ENCODE assay signal across 18 cellular contexts in genomic region chr11:67407700-67408163, GRCh38. TPM values are rescaled to one million over a fixed set of nuclear protein-coding genes. Genes with fewer than 3 reads are reported as not detected.
A peak's percentile ranks its signal among the peaks of the same experiment; 100 is the strongest.
DNase-seq lines count a peak whose midpoint lies in the region; ATAC-seq, FAIRE-seq and TF ChIP-seq lines count a peak whose summit lies in the region.
"Had no signal": no experiment of that assay in that cellular context is flagged by ENCODE, and none has a peak within 500 bp of the region (broad histone marks: within the 10 kb centered on the region; RNA-seq: fewer than 3 reads in every experiment).

No MANE protein-coding gene starts in this region.

- no peak overlapping the region for H3K14ac ChIP-seq in H1 (ENCODE audit: insufficient read length)

- peaks cover 0 to 11% (median 7%) of the 10 kb centered on the region in 4 experiments; a peak in 5 of 7 replicates for H3K4me1 ChIP-seq in H1 (replicated peaks in 1 of 4; ENCODE audit: control insufficient read depth in 3 of 4, insufficient read depth in 4 of 4, low read length in 3 of 4)
- peaks cover 81% of the 10 kb centered on the region for H3K4me1 ChIP-seq in thymus (ENCODE audit: control insufficient read depth, insufficient read depth, low read length)
- H3K4me1 ChIP-seq: A549, HAP-1 had no signal

- no peak overlapping the region for H3K18ac ChIP-seq in H1 (ENCODE audit: extremely low read depth, low read length)

- no peak overlapping the region for H4K8ac ChIP-seq in H1 (ENCODE audit: extremely low read depth, insufficient read depth, low read length)

- H3K36me3 Mint-ChIP-seq in activated CD8-positive, alpha-beta memory T cell treated with anti-CD3 and anti-CD28 coated beads, Interleukin-2, amount 10 ng/mL, durations not matched to agents 7 days and 5 days, result peaks cover 50% of the 10 kb centered on the region
- peaks cover 46% of the 10 kb centered on the region for H3K36me3 Mint-ChIP-seq in activated CD4-positive, alpha-beta memory T cell treated with anti-CD3 and anti-CD28 coated beads for 36 hours

- no peak overlapping the region for H3K9ac ChIP-seq in H1 (replicated peaks in 1 of 4; ENCODE audit: extremely low read depth in 1 of 4, low read depth in 3 of 4, low read length in 3 of 4)

- peak; percentile 17 for ATAC-seq in activated CD8-positive, alpha-beta memory T cell treated with anti-CD3 and anti-CD28 coated beads, Interleukin-2, amount 10 ng/mL, durations not matched to agents 7 days and 5 days

- H2BK120ac ChIP-seq in H1 (replicated peaks; ENCODE audit: low read depth, low read length), result no peak overlapping the region

- H3K27ac ChIP-seq in H1 (ENCODE audit: low read depth, low read length) (no peak overlapping the region), thymus (ENCODE audit: low read depth) (peak overlapping the region; percentile 98), coronary artery (no peak overlapping the region)
- H3K27ac ChIP-seq: A549, right lobe of liver, SK-N-MC had no signal

- TF ChIP-seq EP300 in H1 (IDR thresholded peaks at IDR 0.05; ENCODE audit: borderline replicate concordance in 1 of 2, low read depth in 2 of 2, low read length in 2 of 2), result no peak

- POLR2A ChIA-PET in activated CD4-positive, alpha-beta memory T cell treated with anti-CD3 and anti-CD28 coated beads for 36 hours (lab: Charles Lee), result interaction anchor here (1.1 to 3.5 kb wide), 8 partner anchors 10 to 77 kb away, joined by 3 to 22 read pairs (median 6); partner anchors contain the start of genes POLD4, PTPRCAP, RPS6KB2 and TMEM134
- POLR2A ChIA-PET in H1 (lab: Charles Lee; ENCODE audit: partially characterized antibody), result interaction anchor here (0.9 to 1.9 kb wide), 10 partner anchors 11 to 119 kb away, joined by 3 to 8 read pairs (median 3); partner anchors contain the start of genes ANKRD13D, POLD4, PTPRCAP and RAD9A

- no peaks in the 10 kb centered on the region for H3K9me3 ChIP-seq in H1 (ENCODE audit: insufficient read depth in 2 of 2, low read depth in 1 of 2, low read length in 1 of 2)
- H3K9me3 ChIP-seq in thymus (ENCODE audit: control insufficient read depth), result no peaks in the 10 kb centered on the region
- H3K9me3 ChIP-seq: A549, HAP-1, heart right ventricle, right lobe of liver had no signal

- H3K56ac ChIP-seq in H1 (replicated peaks; ENCODE audit: insufficient read length, low read depth, low read length), result no peak overlapping the region

- no peak for TF ChIP-seq RAD21 in H1 (IDR thresholded peaks at IDR 0.05 in 1 of 2, conservative IDR thresholded peaks at IDR 0.05 in 1 of 2; ENCODE audit: low read depth in 2 of 2, low read length in 2 of 2)

- no peak overlapping the region for H4K91ac ChIP-seq in H1 (replicated peaks; ENCODE audit: insufficient read length, low read length)

- H2AFZ ChIP-seq in H1 (ENCODE audit: low read length), result no peak overlapping the region

- no peak overlapping the region for H2BK12ac ChIP-seq in H1 (ENCODE audit: low read depth, low read length)

- no peaks in the 10 kb centered on the region for H3K79me2 ChIP-seq in H1 (ENCODE audit: control insufficient read depth in 1 of 2, insufficient read depth in 2 of 2, low read length in 2 of 2)

- no peaks in the 10 kb centered on the region for H3K27me3 Mint-ChIP-seq in activated CD8-positive, alpha-beta memory T cell treated with anti-CD3 and anti-CD28 coated beads, Interleukin-2, amount 10 ng/mL, durations not matched to agents 7 days and 5 days
- no peaks in the 10 kb centered on the region for H3K27me3 Mint-ChIP-seq in activated CD4-positive, alpha-beta memory T cell treated with anti-CD3 and anti-CD28 coated beads for 36 hours

- H3K36me3 ChIP-seq in H1 (ENCODE audit: control insufficient read depth in 2 of 4, insufficient read depth in 4 of 4, low read length in 3 of 4) (no peaks in the 10 kb centered on the region), thymus (ENCODE audit: control insufficient read depth, insufficient read depth) (peaks cover 33% of the 10 kb centered on the region)
- H3K36me3 ChIP-seq: HAP-1, heart right ventricle, right lobe of liver, WERI-Rb-1 had no signal

- H4K20me1 ChIP-seq in H1 (replicated peaks in 1 of 2; ENCODE audit: control insufficient read depth in 1 of 2, insufficient read depth in 2 of 2, low read length in 2 of 2), result no peaks in the 10 kb centered on the region

- H3K27me3 ChIP-seq in H1 (replicated peaks in 1 of 4; ENCODE audit: control insufficient read depth in 3 of 4, extremely low read depth in 1 of 4, insufficient read depth in 3 of 4, low read length in 3 of 4) (peaks cover 0 to 15% (median 5%) of the 10 kb centered on the region in 4 experiments; a peak in 3 of 7 replicates), thymus (ENCODE audit: control insufficient read depth, insufficient read depth) (no peaks in the 10 kb centered on the region)
- H3K27me3 ChIP-seq: right lobe of liver had no signal

- intact Hi-C loops in activated CD4-positive, alpha-beta memory T cell treated with anti-CD3 and anti-CD28 coated beads for 36 hours (cut with micrococcal nuclease), result no loop called here

- no peak for FAIRE-seq in H1 (lab: Jason Lieb, UNC)
- FAIRE-seq: A549 had no signal

- H3K4me3 ChIP-seq in H1 (ENCODE audit: extremely low read depth in 1 of 4, insufficient read depth in 2 of 4, low read depth in 3 of 4, low read length in 4 of 4) (no peak overlapping the region), thymus (ENCODE audit: low read length) (peak overlapping the region; percentile 30), coronary artery (no peak overlapping the region)
- H3K4me3 ChIP-seq: A549, HAP-1, right lobe of liver, SK-N-MC had no signal

- peak overlapping the region; percentile 86 for H3K27ac Mint-ChIP-seq in activated CD8-positive, alpha-beta memory T cell treated with anti-CD3 and anti-CD28 coated beads, Interleukin-2, amount 10 ng/mL, durations not matched to agents 7 days and 5 days
- H3K27ac Mint-ChIP-seq in activated CD4-positive, alpha-beta memory T cell treated with anti-CD3 and anti-CD28 coated beads for 36 hours, result peak overlapping the region; percentile 93

- no peak for DNase-seq in activated CD8-positive, alpha-beta memory T cell treated with anti-CD3 and anti-CD28 coated beads, Interleukin-2, amount 10 ng/mL, durations not matched to agents 7 days and 5 days
- no peak for DNase-seq in activated CD8-positive, alpha-beta memory T cell treated with anti-CD3 and anti-CD28 coated beads, Interleukin-2, amount 50 U/mL, for 4 hours
- DNase-seq in activated CD4-positive, alpha-beta memory T cell treated with anti-CD3 and anti-CD28 coated beads for 36 hours, result no peak
- no peak for DNase-seq in H1 (ENCODE audit: low read depth in 1 of 2, low spot score in 2 of 2)
- DNase-seq in NOMO-1 treated with dmso at 0.1 percent for 144 hours (lab: John Stamatoyannopoulos, UW; ENCODE audit: unreplicated experiment), result no peak
- DNase-seq in coronary artery (ENCODE audit: low spot score), result no peak
- DNase-seq in stimulated activated CD4-positive, alpha-beta T cell treated with anti-CD3 and anti-CD28 coated beads, Interleukin-4, amount 100 ng/mL, for 1 hour, result no peak
- DNase-seq: DMS 273 treated with DMSO at 0.1 percent for 48 hours, heart right ventricle, right lobe of liver had no signal

- no peak overlapping the region for H3K4ac ChIP-seq in H1 (replicated peaks; ENCODE audit: insufficient read length, low read depth, low read length)

- H3K79me1 ChIP-seq in H1 (ENCODE audit: low read depth, low read length), result no peaks in the 10 kb centered on the region

- peaks cover 75% of the 10 kb centered on the region for H3K4me1 Mint-ChIP-seq in activated CD8-positive, alpha-beta memory T cell treated with anti-CD3 and anti-CD28 coated beads, Interleukin-2, amount 10 ng/mL, durations not matched to agents 7 days and 5 days
- peaks cover 80% of the 10 kb centered on the region for H3K4me1 Mint-ChIP-seq in activated CD4-positive, alpha-beta memory T cell treated with anti-CD3 and anti-CD28 coated beads for 36 hours (ENCODE audit: low read depth)

- 0 out of 2 replicates have a peak overlapping the region, but pooled peaks have one; percentile 46 for H2BK15ac ChIP-seq in H1 (ENCODE audit: low read length)

- H3K4me3 Mint-ChIP-seq in activated CD8-positive, alpha-beta memory T cell treated with anti-CD3 and anti-CD28 coated beads, Interleukin-2, amount 10 ng/mL, durations not matched to agents 7 days and 5 days, result peak overlapping the region; percentile 90
- peak overlapping the region; percentile 87 for H3K4me3 Mint-ChIP-seq in activated CD4-positive, alpha-beta memory T cell treated with anti-CD3 and anti-CD28 coated beads for 36 hours

- 0 out of 2 replicates have a peak overlapping the region, but pooled peaks have one; percentile 24 for H2BK5ac ChIP-seq in H1 (ENCODE audit: low read depth, low read length)

- TF ChIP-seq CTCF in H1 (IDR thresholded peaks at IDR 0.05; ENCODE audit: control extremely low read depth in 1 of 3, insufficient read depth in 1 of 3, low read depth in 1 of 3, low read length in 3 of 3), result no peak
- no peak for TF ChIP-seq CTCF in coronary artery (IDR thresholded peaks at IDR 0.05)

- no peak overlapping the region for H3K4me2 ChIP-seq in H1 (ENCODE audit: insufficient read depth in 1 of 2, low read depth in 2 of 2, low read length in 2 of 2)
- H3K4me2 ChIP-seq: A549 had no signal

- WGBS in H1 (ENCODE audit: extremely low coverage in 1 of 2, insufficient coverage in 1 of 2, insufficient read length in 1 of 2, insufficient replicate concordance in 2 of 2, low coverage in 1 of 2, low lambda C conversion rate in 2 of 2, missing lambda C conversion rate in 1 of 2), 2 experiments, result 79% methylated on average over 12 of the region's 12 CpGs; no CpG with 5 or more reads in 1 of the 2 experiments
- WGBS in thymus, result 82% methylated on average over 12 of the region's 12 CpGs

- no peaks in the 10 kb centered on the region for H3K23me2 ChIP-seq in H1 (ENCODE audit: low read depth, low read length)

- H3K9me3 Mint-ChIP-seq in activated CD8-positive, alpha-beta memory T cell treated with anti-CD3 and anti-CD28 coated beads, Interleukin-2, amount 10 ng/mL, durations not matched to agents 7 days and 5 days (ENCODE audit: low read depth), result no peaks in the 10 kb centered on the region
- no peaks in the 10 kb centered on the region for H3K9me3 Mint-ChIP-seq in activated CD4-positive, alpha-beta memory T cell treated with anti-CD3 and anti-CD28 coated beads for 36 hours

- H2AK5ac ChIP-seq in H1 (ENCODE audit: low read depth, low read length), result peak overlapping the region; percentile 1; the same call in 1 of the 2 replicates

- no peak overlapping the region for H2BK20ac ChIP-seq in H1 (ENCODE audit: low read length)

- no peak overlapping the region for H3K23ac ChIP-seq in H1 (ENCODE audit: insufficient read length)

- H4K5ac ChIP-seq in H1 (ENCODE audit: insufficient read length, low read depth, low read length), result no peak overlapping the region

- CTCF ChIA-PET in activated CD8-positive, alpha-beta memory T cell treated with anti-CD3 and anti-CD28 coated beads, Interleukin-2, amount 10 ng/mL, durations not matched to agents 7 days and 5 days (lab: Charles Lee), result interaction anchor here (0.9 to 3.5 kb wide), 7 partner anchors 11 to 98 kb away, joined by 3 to 34 read pairs (median 4); partner anchors contain the start of genes PITPNM1, PTPRCAP and RPS6KB2
- CTCF ChIA-PET in activated CD4-positive, alpha-beta memory T cell treated with anti-CD3 and anti-CD28 coated beads for 36 hours (lab: Charles Lee), result interaction anchor here (1.1 to 1.6 kb wide), 4 partner anchors 11 to 56 kb away, joined by 3 to 7 read pairs (median 4); no protein-coding TSS in a partner anchor
- CTCF ChIA-PET in H1 (lab: Charles Lee; ENCODE audit: partially characterized antibody), result interaction anchor here (0.5 to 1.2 kb wide), 6 partner anchors 9 to 146 kb away, joined by 3 to 6 read pairs (median 4); no protein-coding TSS in a partner anchor

- no peak for TF ChIP-seq POLR2A in H1 (IDR thresholded peaks at IDR 0.05; ENCODE audit: control extremely low read depth in 1 of 2, low read depth in 2 of 2, low read length in 2 of 2)

RNA-seq across cellular contexts. Expression of gene TBC1D10C, which starts 3.8 kb away (rescaled TPM):
- 100 to 1,000 TPM; 278 to 312 TPM for total RNA-seq in activated CD8-positive, alpha-beta memory T cell treated with anti-CD3 and anti-CD28 coated beads, Interleukin-2, amount 10 ng/mL, durations not matched to agents 7 days and 5 days
- 100 to 1,000 TPM; 123 to 126 TPM for total RNA-seq in activated CD4-positive, alpha-beta memory T cell treated with anti-CD3 and anti-CD28 coated beads for 36 hours
- total RNA-seq in H1 (2021; fragmentation: NEBNext Ultra II Directional; extraction: Animal tissue kit (Norgen Biotek cat#: 25700)), result 0.69 TPM in 1 of 2 replicates, not detected in the other
- 0.27 and 0.35 TPM in 2 replicates for polyA plus RNA-seq in H1 (2011; rRNA removed)
- polyA plus RNA-seq in H1 (2011; cell fraction: cytosol; rRNA removed), result 0.16 TPM
- polyA plus RNA-seq in H1 (2011; cell fraction: nucleus; rRNA removed), result 1.6 TPM
- polyA plus RNA-seq in H1 (2012, experiment 1 of 2), result 0.11 to 1.00 TPM (median 0.55 TPM) in 4 replicates
- polyA plus RNA-seq in H1 (2012, experiment 2 of 2), result 0.31 TPM
- polyA plus RNA-seq in H1 (2013, experiment 1 of 2), result 0.41 TPM
- polyA plus RNA-seq in H1 (2013, experiment 2 of 2), result 0.46 TPM
- 0.22 and 0.41 TPM in 2 replicates for polyA minus RNA-seq in H1 (2011; rRNA and poly(A)+ RNA removed)
- not detected for polyA minus RNA-seq in H1 (2011; cell fraction: cytosol; rRNA and poly(A)+ RNA removed)
- 0.40 TPM for polyA minus RNA-seq in H1 (2011; cell fraction: nucleus; rRNA and poly(A)+ RNA removed)
- polyA plus RNA-seq in thymus, result 318 TPM
- total RNA-seq: bronchial epithelial cell, M059J, myocyte had no signal
- polyA plus RNA-seq: A549 had no signal

RNA-seq across cellular contexts. Expression of gene PPP1CA, which starts 6.1 kb away (rescaled TPM):
- total RNA-seq in activated CD8-positive, alpha-beta memory T cell treated with anti-CD3 and anti-CD28 coated beads, Interleukin-2, amount 10 ng/mL, durations not matched to agents 7 days and 5 days, result 100 to 1,000 TPM; 309 to 360 TPM
- total RNA-seq in activated CD4-positive, alpha-beta memory T cell treated with anti-CD3 and anti-CD28 coated beads for 36 hours, result 100 to 1,000 TPM; 261 to 267 TPM
- total RNA-seq in H1 (2021; fragmentation: NEBNext Ultra II Directional; extraction: Animal tissue kit (Norgen Biotek cat#: 25700)), result 198 and 210 TPM in 2 replicates
- 359 and 430 TPM in 2 replicates for polyA plus RNA-seq in H1 (2011; rRNA removed)
- 274 TPM for polyA plus RNA-seq in H1 (2011; cell fraction: cytosol; rRNA removed)
- 218 TPM for polyA plus RNA-seq in H1 (2011; cell fraction: nucleus; rRNA removed)
- polyA plus RNA-seq in H1 (2012, experiment 1 of 2), result 139 to 201 TPM (median 197 TPM) in 4 replicates
- 283 TPM for polyA plus RNA-seq in H1 (2012, experiment 2 of 2)
- 157 TPM for polyA plus RNA-seq in H1 (2013, experiment 1 of 2)
- polyA plus RNA-seq in H1 (2013, experiment 2 of 2), result 156 TPM
- 140 and 166 TPM in 2 replicates for polyA minus RNA-seq in H1 (2011; rRNA and poly(A)+ RNA removed)
- polyA minus RNA-seq in H1 (2011; cell fraction: cytosol; rRNA and poly(A)+ RNA removed), result 98.8 TPM
- 65.8 TPM for polyA minus RNA-seq in H1 (2011; cell fraction: nucleus; rRNA and poly(A)+ RNA removed)
- 141 TPM for polyA plus RNA-seq in thymus

RNA-seq across cellular contexts. Expression of gene CARNS1, which starts 7.7 kb away (rescaled TPM):
- total RNA-seq in activated CD8-positive, alpha-beta memory T cell treated with anti-CD3 and anti-CD28 coated beads, Interleukin-2, amount 10 ng/mL, durations not matched to agents 7 days and 5 days, result 1 to 10 TPM; 1.3 TPM
- total RNA-seq in activated CD4-positive, alpha-beta memory T cell treated with anti-CD3 and anti-CD28 coated beads for 36 hours, result 1 to 10 TPM; 2.3 to 3.3 TPM
- total RNA-seq in H1 (2021; fragmentation: NEBNext Ultra II Directional; extraction: Animal tissue kit (Norgen Biotek cat#: 25700)), result 0.61 and 1.1 TPM in 2 replicates
- polyA plus RNA-seq in H1 (2011; rRNA removed), result 0.82 and 0.96 TPM in 2 replicates
- 1.1 TPM for polyA plus RNA-seq in H1 (2011; cell fraction: cytosol; rRNA removed)
- 5.7 TPM for polyA plus RNA-seq in H1 (2011; cell fraction: nucleus; rRNA removed)
- polyA plus RNA-seq in H1 (2012, experiment 1 of 2), result 0.72 to 2.2 TPM (median 1.1 TPM) in 4 replicates
- polyA plus RNA-seq in H1 (2012, experiment 2 of 2), result 0.47 TPM
- polyA plus RNA-seq in H1 (2013, experiment 1 of 2), result 0.51 TPM
- 0.31 TPM for polyA plus RNA-seq in H1 (2013, experiment 2 of 2)
- 0.47 and 0.54 TPM in 2 replicates for polyA minus RNA-seq in H1 (2011; rRNA and poly(A)+ RNA removed)
- 0.22 TPM for polyA minus RNA-seq in H1 (2011; cell fraction: cytosol; rRNA and poly(A)+ RNA removed)
- 1.4 TPM for polyA minus RNA-seq in H1 (2011; cell fraction: nucleus; rRNA and poly(A)+ RNA removed)
- 1.7 TPM for polyA plus RNA-seq in thymus

RNA-seq across cellular contexts. Expression of gene RAD9A, which starts 15.9 kb away (rescaled TPM):
- total RNA-seq in activated CD8-positive, alpha-beta memory T cell treated with anti-CD3 and anti-CD28 coated beads, Interleukin-2, amount 10 ng/mL, durations not matched to agents 7 days and 5 days, result 10 to 100 TPM; 49.6 to 80.5 TPM
- 10 to 100 TPM; 31.0 to 39.1 TPM for total RNA-seq in activated CD4-positive, alpha-beta memory T cell treated with anti-CD3 and anti-CD28 coated beads for 36 hours
- total RNA-seq in H1 (2021; fragmentation: NEBNext Ultra II Directional; extraction: Animal tissue kit (Norgen Biotek cat#: 25700)), result 20.8 and 22.2 TPM in 2 replicates
- 25.5 and 29.6 TPM in 2 replicates for polyA plus RNA-seq in H1 (2011; rRNA removed)
- polyA plus RNA-seq in H1 (2011; cell fraction: cytosol; rRNA removed), result 25.1 TPM
- polyA plus RNA-seq in H1 (2011; cell fraction: nucleus; rRNA removed), result 76.6 TPM
- polyA plus RNA-seq in H1 (2012, experiment 1 of 2), result 19.7 to 23.9 TPM (median 22.6 TPM) in 4 replicates
- 19.6 TPM for polyA plus RNA-seq in H1 (2012, experiment 2 of 2)
- polyA plus RNA-seq in H1 (2013, experiment 1 of 2), result 19.6 TPM
- polyA plus RNA-seq in H1 (2013, experiment 2 of 2), result 18.6 TPM
- polyA minus RNA-seq in H1 (2011; rRNA and poly(A)+ RNA removed), result 5.9 and 10.4 TPM in 2 replicates
- 10.0 TPM for polyA minus RNA-seq in H1 (2011; cell fraction: cytosol; rRNA and poly(A)+ RNA removed)
- 17.6 TPM for polyA minus RNA-seq in H1 (2011; cell fraction: nucleus; rRNA and poly(A)+ RNA removed)
- polyA plus RNA-seq in thymus, result 35.2 TPM

RNA-seq across cellular contexts. Expression of gene RPS6KB2, which starts 20.6 kb away (rescaled TPM):
- total RNA-seq in activated CD8-positive, alpha-beta memory T cell treated with anti-CD3 and anti-CD28 coated beads, Interleukin-2, amount 10 ng/mL, durations not matched to agents 7 days and 5 days, result 10 to 100 TPM; 63.3 to 65.0 TPM
- total RNA-seq in activated CD4-positive, alpha-beta memory T cell treated with anti-CD3 and anti-CD28 coated beads for 36 hours, result 10 to 100 TPM; 57.4 to 57.5 TPM
- total RNA-seq in H1 (2021; fragmentation: NEBNext Ultra II Directional; extraction: Animal tissue kit (Norgen Biotek cat#: 25700)), result 41.0 and 43.9 TPM in 2 replicates
- 47.1 and 58.6 TPM in 2 replicates for polyA plus RNA-seq in H1 (2011; rRNA removed)
- polyA plus RNA-seq in H1 (2011; cell fraction: cytosol; rRNA removed), result 54.3 TPM
- polyA plus RNA-seq in H1 (2011; cell fraction: nucleus; rRNA removed), result 104 TPM
- polyA plus RNA-seq in H1 (2012, experiment 1 of 2), result 31.6 to 44.5 TPM (median 41.0 TPM) in 4 replicates
- 44.7 TPM for polyA plus RNA-seq in H1 (2012, experiment 2 of 2)
- polyA plus RNA-seq in H1 (2013, experiment 1 of 2), result 27.6 TPM
- 27.9 TPM for polyA plus RNA-seq in H1 (2013, experiment 2 of 2)
- polyA minus RNA-seq in H1 (2011; rRNA and poly(A)+ RNA removed), result 36.3 and 41.7 TPM in 2 replicates
- 30.8 TPM for polyA minus RNA-seq in H1 (2011; cell fraction: cytosol; rRNA and poly(A)+ RNA removed)
- 44.4 TPM for polyA minus RNA-seq in H1 (2011; cell fraction: nucleus; rRNA and poly(A)+ RNA removed)
- 76.8 TPM for polyA plus RNA-seq in thymus

Comparison
In these comparisons a context has a peak if more than half of its experiments do, and no peak if none do; other contexts are left out.
1. RNA of gene TBC1D10C, which starts 3.8 kb away (total RNA-seq): 278 to 312 TPM in activated CD8-positive, alpha-beta memory T cell treated with anti-CD3 and anti-CD28 coated beads, Interleukin-2, amount 10 ng/mL, durations not matched to agents 7 days and 5 days and 123 to 126 TPM in activated CD4-positive, alpha-beta memory T cell treated with anti-CD3 and anti-CD28 coated beads for 36 hours; 0.69 TPM in H1; every median in the first group is over 10 times any median in the second.